9 cellular contexts compared by ENCODE assay signal in the genomic region with DNA sequence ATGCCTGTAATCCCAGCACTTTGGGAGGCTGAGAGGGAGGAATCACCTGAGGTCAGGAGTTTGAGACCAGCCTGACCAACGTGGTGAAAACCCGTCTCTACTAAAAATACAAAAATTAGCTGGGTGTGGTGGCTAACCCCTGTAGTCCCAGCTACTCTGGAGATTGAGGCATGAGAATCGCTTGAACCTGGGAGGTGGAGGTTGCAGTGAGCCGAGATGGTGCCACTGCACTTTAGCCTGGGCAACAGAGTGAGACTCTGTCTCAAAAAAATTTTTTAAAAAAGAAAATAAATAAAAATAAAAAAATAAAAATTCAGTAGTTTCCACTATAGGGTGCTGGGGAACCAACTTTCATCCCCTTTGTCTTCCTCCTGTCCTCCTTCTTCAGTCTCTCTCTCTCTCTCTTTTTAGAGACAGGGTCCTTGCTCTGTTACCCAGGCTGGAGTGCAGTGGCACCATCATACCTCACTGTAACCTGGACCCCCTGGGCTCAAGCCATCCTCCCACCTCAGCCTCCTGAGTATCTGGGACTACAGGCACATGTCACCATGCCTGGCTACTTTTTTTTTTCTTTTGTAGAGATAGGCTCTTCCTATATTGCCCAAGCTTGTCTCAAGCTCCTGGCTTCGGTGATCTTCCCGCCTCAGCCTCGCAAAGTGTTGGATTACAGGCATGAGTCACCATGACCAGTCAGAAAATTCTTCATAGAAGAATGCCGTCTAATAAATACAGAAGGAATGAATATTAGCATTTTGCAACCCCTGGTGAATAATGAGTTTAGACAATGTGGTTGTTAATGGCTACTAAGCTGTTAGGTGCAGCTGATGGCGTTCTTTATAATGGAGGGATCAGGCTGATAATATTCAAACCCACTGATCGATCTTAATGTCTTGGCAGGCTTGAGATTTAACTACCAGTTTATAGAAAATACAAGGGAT. TPM values are rescaled to one million over a fixed set of nuclear protein-coding genes. Genes with fewer than 3 reads are reported as not detected.
DNase-seq lines count a peak whose midpoint lies in the region; ATAC-seq, FAIRE-seq and TF ChIP-seq lines count a peak whose summit lies in the region.
"Had no signal": no experiment of that assay in that cellular context is flagged by ENCODE, and none has a peak within 500 bp of the region (broad histone marks: within the 10 kb centered on the region; RNA-seq: fewer than 3 reads in every experiment).

No MANE protein-coding gene starts in this region.

- no peak for ATAC-seq in HG02884 (IDR thresholded peaks at IDR 0.05; ENCODE audit: unreplicated experiment)

- DNase-seq in BE2C (peak; percentile 32), HS-5 (ENCODE audit: low read depth) (peak; percentile 83), astrocyte of the cerebellum (ENCODE audit: low read depth) (peak; percentile 80), lung microvascular endothelial cell (ENCODE audit: low read depth in 2 of 2) (peak; percentile 11 to 66), DMS153 (lab: John Stamatoyannopoulos, UW) (no peak), KBM-7 (no peak), D721Med (ENCODE audit: insufficient read length, low spot score) (no peak)

- H3K9me3 ChIP-seq in BE2C, result no peaks in the 10 kb centered on the region; the same call in 1 of the 2 replicates

- in situ Hi-C loops in astrocyte of the cerebellum (cut with HindIII; ENCODE audit: low sequenced_read_pairs), result no loop called here
- in situ Hi-C loops in KBM-7 (cut with MboI; ENCODE audit: low pct_unique_long_range_greater_than_20kb, low sequenced_read_pairs), result no loop called here

- H3K4me3 ChIP-seq in BE2C (ENCODE audit: low read depth, low read length) (no peak overlapping the region), astrocyte of the cerebellum (ENCODE audit: low read depth, low read length) (no peak overlapping the region)
- H3K4me3 ChIP-seq: SK-N-MC had no signal

- H3K36me3 ChIP-seq in BE2C, result 0 out of 2 replicates have a peak, but pooled peaks cover 3% of the 10 kb centered on the region

- no peak for FAIRE-seq in D721Med (lab: Jason Lieb, UNC)

- peaks cover 10% of the 10 kb centered on the region for H3K4me1 ChIP-seq in BE2C

- TF ChIP-seq CTCF in BE2C (IDR thresholded peaks at IDR 0.05; ENCODE audit: low read depth, low read length) (no peak), astrocyte of the cerebellum (IDR thresholded peaks at IDR 0.05; ENCODE audit: low read depth, low read length, missing control alignments) (no peak), D721Med (IDR thresholded peaks at IDR 0.05; ENCODE audit: insufficient read depth, missing control alignments) (no peak)

- H3K27me3 ChIP-seq in BE2C, result no peaks in the 10 kb centered on the region

RNA-seq across cellular contexts. Expression of a gene that starts 20.6 kb away (rescaled TPM):
- 31.0 TPM for polyA plus RNA-seq in BE2C (2012; ENCODE audit: insufficient read depth, insufficient read length, low read depth)
- 0.22 and 2.0 TPM in 2 replicates for total RNA-seq in lung microvascular endothelial cell

Comparison
In these comparisons a context has a peak if more than half of its experiments do, and no peak if none do; other contexts are left out.
1. DNase-seq: peak in BE2C (single experiment), HS-5 (single experiment), astrocyte of the cerebellum (single experiment) and lung microvascular endothelial cell (2 of 2); none in DMS153 (single experiment), KBM-7 (single experiment) and D721Med (single experiment).